ENCODE assay signal across 14 cellular contexts in the genomic region with DNA sequence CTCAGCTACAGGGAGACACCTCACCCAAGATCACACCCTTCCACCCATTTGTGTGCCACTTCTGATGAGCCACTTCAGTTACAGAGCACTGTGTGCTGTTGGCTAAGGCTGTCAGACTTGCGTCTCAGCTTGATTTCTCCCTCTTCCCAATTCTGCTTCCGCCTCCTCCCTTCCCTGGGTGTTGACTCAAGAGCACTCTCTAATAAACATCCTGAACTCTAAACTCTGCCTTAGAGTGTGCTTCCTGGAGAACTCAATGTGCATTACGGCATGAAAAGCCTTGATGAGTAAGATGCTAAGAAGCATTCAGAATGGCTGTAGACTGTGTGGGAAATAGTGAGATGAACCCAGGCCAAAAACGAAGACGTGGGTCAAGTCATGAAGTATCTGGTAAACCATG. TPM values are rescaled to one million over a fixed set of nuclear protein-coding genes. Genes with fewer than 3 reads are reported as not detected.
DNase-seq lines count a peak whose midpoint lies in the region; ATAC-seq and TF ChIP-seq lines count a peak whose summit lies in the region.
"Had no signal": no experiment of that assay in that cellular context is flagged by ENCODE, and none has a peak within 500 bp of the region (broad histone marks: within the 10 kb centered on the region; RNA-seq: fewer than 3 reads in every experiment).

No MANE protein-coding gene starts in this region.

- H2AFZ ChIP-seq in neuronal stem cell (ENCODE audit: low read length): no peak overlapping the region

- H3K4me3 ChIP-seq in neuronal stem cell (ENCODE audit: low read length in 2 of 2): no peak overlapping the region
- H3K4me3 ChIP-seq: prostate gland, suprapubic skin had no signal

- no peak overlapping the region for H2BK12ac ChIP-seq in neuronal stem cell (ENCODE audit: low read length)

- H3K4me1 Mint-ChIP-seq in HFFc6 (ENCODE audit: low read depth) (peaks cover 71% of the 10 kb centered on the region), T-helper 17 cell (peaks cover 32% of the 10 kb centered on the region)

- H3K4me3 Mint-ChIP-seq in HFFc6 (peak overlapping the region; percentile 57; the same call in 1 of the 2 replicates), T-helper 17 cell (no peak overlapping the region)

- H3K27me3 Mint-ChIP-seq in HFFc6 (ENCODE audit: insufficient read depth) (no peaks in the 10 kb centered on the region; the same call in 1 of the 2 replicates), T-helper 17 cell (no peaks in the 10 kb centered on the region)

- peaks cover 2 to 5% of the 10 kb centered on the region in 2 donors for H3K4me1 ChIP-seq in neuronal stem cell (ENCODE audit: control insufficient read depth in 2 of 2, insufficient read depth in 1 of 2, low read depth in 1 of 2, low read length in 2 of 2)
- H3K4me1 ChIP-seq: prostate gland, suprapubic skin had no signal

- H4K8ac ChIP-seq in neuronal stem cell (ENCODE audit: low read depth, low read length): peak overlapping the region; percentile 23

- no peaks in the 10 kb centered on the region for H3K27me3 ChIP-seq in neuronal stem cell (ENCODE audit: control insufficient read depth in 3 of 3, insufficient read depth in 3 of 3, low read depth in 1 of 3, low read length in 3 of 3)
- H3K27me3 ChIP-seq: suprapubic skin had no signal

- no peak for TF ChIP-seq CTCF in HFFc6 (IDR thresholded peaks at IDR 0.05)

- H3K4me2 ChIP-seq in neuronal stem cell (ENCODE audit: insufficient read depth, low read length, poor library complexity, severe bottlenecking): no peak overlapping the region

- peak overlapping the region; percentile 42 for H2BK5ac ChIP-seq in neuronal stem cell (ENCODE audit: low read length)

- H3K9ac ChIP-seq in neuronal stem cell (ENCODE audit: low read depth, low read length, poor library complexity): peak overlapping the region; percentile 63

- H3K23ac ChIP-seq in neuronal stem cell (ENCODE audit: low read depth, low read length, poor library complexity): no peak overlapping the region

- H3K4ac ChIP-seq in neuronal stem cell (ENCODE audit: low read length): no peak overlapping the region

- H3K9me3 Mint-ChIP-seq in HFFc6: no peaks in the 10 kb centered on the region

- peak overlapping the region; percentile 70 for H3K27ac Mint-ChIP-seq in HFFc6
- H3K27ac Mint-ChIP-seq in T-helper 17 cell: peak overlapping the region; percentile 34

- no peaks in the 10 kb centered on the region for H3K79me1 ChIP-seq in neuronal stem cell (ENCODE audit: low read depth, low read length)

- H2AK5ac ChIP-seq in neuronal stem cell (ENCODE audit: low read depth, low read length): no peak overlapping the region

- no peak overlapping the region for H2BK120ac ChIP-seq in neuronal stem cell (ENCODE audit: low read depth, low read length)

- H3K9me3 ChIP-seq in T-helper 17 cell (ENCODE audit: control insufficient read depth, low read length, poor library complexity, severe bottlenecking) (no peaks in the 10 kb centered on the region), neuronal stem cell (replicated peaks in 1 of 2; ENCODE audit: control insufficient read depth in 2 of 2, insufficient read depth in 1 of 2, low read depth in 1 of 2, low read length in 2 of 2) (no peaks in the 10 kb centered on the region)
- H3K9me3 ChIP-seq: prostate gland, suprapubic skin had no signal

- H3K36me3 ChIP-seq in neuronal stem cell (replicated peaks in 1 of 2; ENCODE audit: control insufficient read depth in 2 of 2, insufficient read depth in 2 of 2, low read length in 2 of 2): no peaks in the 10 kb centered on the region
- H3K36me3 ChIP-seq: prostate gland, suprapubic skin had no signal

- H3K14ac ChIP-seq in neuronal stem cell (ENCODE audit: low read length): no peak overlapping the region

- peak; percentile 44 for DNase-seq in HFFc6
- DNase-seq in T-helper 17 cell: no peak
- DNase-seq in epithelial cell of prostate (ENCODE audit: low read depth, low spot score): peak; percentile 14
- no peak for DNase-seq in neuronal stem cell (ENCODE audit: low spot score)
- DNase-seq in H4 (ENCODE audit: low spot score): no peak
- DNase-seq in NCI-H2196 treated with DMSO at 0.1 percent for 48 hours (lab: John Stamatoyannopoulos, UW; ENCODE audit: unreplicated experiment): no peak
- DNase-seq: cortex of kidney, foreskin melanocyte, NCI-H69, SIG-M5 had no signal

- no peak overlapping the region for H3K18ac ChIP-seq in neuronal stem cell (ENCODE audit: low read length)

- no peak overlapping the region for H2BK15ac ChIP-seq in neuronal stem cell (ENCODE audit: low read length)

- H3K27ac ChIP-seq in epithelial cell of prostate (peak overlapping the region; percentile 13), neuronal stem cell (replicated peaks; ENCODE audit: low read length) (no peak overlapping the region)
- H3K27ac ChIP-seq: prostate gland, suprapubic skin had no signal

- no peak overlapping the region for H4K91ac ChIP-seq in neuronal stem cell (ENCODE audit: low read depth, low read length, poor library complexity)

- WGBS in neuronal stem cell (ENCODE audit: extremely low coverage in 2 of 2, insufficient read length in 2 of 2, insufficient replicate concordance in 1 of 2), 2 donors: no CpG with 5 or more reads among the region's 5 CpGs

- H3K36me3 Mint-ChIP-seq in HFFc6 (ENCODE audit: low read depth): no peaks in the 10 kb centered on the region
- H3K36me3 Mint-ChIP-seq in T-helper 17 cell (ENCODE audit: low read depth): no peaks in the 10 kb centered on the region

- ATAC-seq in T-helper 17 cell (no peak), GM18868 (IDR thresholded peaks at IDR 0.05; ENCODE audit: unreplicated experiment) (no peak), GM19455 (IDR thresholded peaks at IDR 0.05; ENCODE audit: unreplicated experiment) (no peak)

RNA-seq across cellular contexts. Expression of gene S1PR1, which starts 54.9 kb away (rescaled TPM):
- 10 to 100 TPM in 2 of 6 experiments, 1 to 10 TPM in 4; 6.0 to 10.2 (median 8.9) TPM for total RNA-seq in HFFc6 (2021; fragmentation: NEBNext Ultra II Directional; extraction: Animal tissue kit (Norgen Biotek cat#: 25700))
- 100 to 1,000 TPM; 157 to 226 TPM for total RNA-seq in T-helper 17 cell
- polyA plus RNA-seq in neuronal stem cell (2013, experiment 1 of 2): 19.5 TPM
- polyA plus RNA-seq in neuronal stem cell (2013, experiment 2 of 2): 19.0 TPM
- total RNA-seq in H4 (2014; rRNA removed; shearing (Covaris generic)): 3.2 and 4.9 TPM in 2 replicates

Comparison
In these comparisons a context has a peak if more than half of its experiments do, and no peak if none do; other contexts are left out.
1. DNase-seq: peak in HFFc6 (single experiment) and epithelial cell of prostate (single experiment); none in T-helper 17 cell (0 of 3), neuronal stem cell (single experiment), H4 (single experiment) and NCI-H2196 treated with DMSO at 0.1 percent for 48 hours (single experiment).
2. RNA of gene S1PR1, which starts 54.9 kb away (total RNA-seq): 157 to 226 TPM in T-helper 17 cell; 6.0 to 10.2 TPM in HFFc6 and 3.2 to 4.9 TPM in H4; every median in the first group is over 10 times any median in the second.